Comparison of ENCODE assay signal across 1 cellular context in the genomic region with DNA sequence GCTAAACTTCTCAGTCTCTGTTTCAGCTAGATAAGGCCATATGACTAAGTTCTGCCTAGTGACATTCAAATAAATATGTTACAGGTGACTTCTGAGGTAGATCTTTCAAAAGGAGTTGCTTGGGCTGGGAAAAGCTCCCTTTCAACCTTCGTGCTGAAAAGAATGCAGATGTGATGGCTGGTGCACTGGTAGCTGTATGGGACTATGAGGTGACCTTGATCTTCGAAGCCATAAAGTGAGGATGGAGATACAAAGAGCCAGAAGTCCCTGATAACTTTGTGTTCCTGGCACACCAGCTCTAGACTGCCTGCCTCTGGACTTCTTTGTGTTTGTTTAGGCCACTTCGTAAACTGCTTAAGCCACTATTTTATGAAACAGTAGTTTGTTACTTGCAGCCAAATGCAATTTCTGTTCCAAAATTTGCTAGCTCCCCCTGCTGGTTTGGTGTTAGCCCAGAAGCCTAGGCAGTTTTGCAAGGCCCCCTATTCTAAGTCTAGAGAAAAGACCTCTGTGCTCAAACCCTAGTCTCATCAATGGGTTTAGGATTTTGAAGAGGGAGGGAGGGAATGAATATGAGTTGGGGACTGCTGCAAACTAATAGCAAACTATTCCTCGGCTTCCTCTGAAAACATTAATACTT.
TF ChIP-seq lines count a peak whose summit lies in the region.

No MANE protein-coding gene starts in this region.

TF ChIP-seq in HCT116, 20 proteins besides CTCF, POLR2A, EP300 and RAD21 (continued from another document):
- TF ChIP-seq, protein P1, sequence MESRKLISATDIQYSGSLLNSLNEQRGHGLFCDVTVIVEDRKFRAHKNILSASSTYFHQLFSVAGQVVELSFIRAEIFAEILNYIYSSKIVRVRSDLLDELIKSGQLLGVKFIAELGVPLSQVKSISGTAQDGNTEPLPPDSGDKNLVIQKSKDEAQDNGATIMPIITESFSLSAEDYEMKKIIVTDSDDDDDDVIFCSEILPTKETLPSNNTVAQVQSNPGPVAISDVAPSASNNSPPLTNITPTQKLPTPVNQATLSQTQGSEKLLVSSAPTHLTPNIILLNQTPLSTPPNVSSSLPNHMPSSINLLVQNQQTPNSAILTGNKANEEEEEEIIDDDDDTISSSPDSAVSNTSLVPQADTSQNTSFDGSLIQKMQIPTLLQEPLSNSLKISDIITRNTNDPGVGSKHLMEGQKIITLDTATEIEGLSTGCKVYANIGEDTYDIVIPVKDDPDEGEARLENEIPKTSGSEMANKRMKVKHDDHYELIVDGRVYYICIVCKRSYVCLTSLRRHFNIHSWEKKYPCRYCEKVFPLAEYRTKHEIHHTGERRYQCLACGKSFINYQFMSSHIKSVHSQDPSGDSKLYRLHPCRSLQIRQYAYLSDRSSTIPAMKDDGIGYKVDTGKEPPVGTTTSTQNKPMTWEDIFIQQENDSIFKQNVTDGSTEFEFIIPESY (IDR thresholded peaks at IDR 0.05; ENCODE audit: extremely low read depth, insufficient replicate concordance, low read length), result no peak
- TF ChIP-seq, protein P2, sequence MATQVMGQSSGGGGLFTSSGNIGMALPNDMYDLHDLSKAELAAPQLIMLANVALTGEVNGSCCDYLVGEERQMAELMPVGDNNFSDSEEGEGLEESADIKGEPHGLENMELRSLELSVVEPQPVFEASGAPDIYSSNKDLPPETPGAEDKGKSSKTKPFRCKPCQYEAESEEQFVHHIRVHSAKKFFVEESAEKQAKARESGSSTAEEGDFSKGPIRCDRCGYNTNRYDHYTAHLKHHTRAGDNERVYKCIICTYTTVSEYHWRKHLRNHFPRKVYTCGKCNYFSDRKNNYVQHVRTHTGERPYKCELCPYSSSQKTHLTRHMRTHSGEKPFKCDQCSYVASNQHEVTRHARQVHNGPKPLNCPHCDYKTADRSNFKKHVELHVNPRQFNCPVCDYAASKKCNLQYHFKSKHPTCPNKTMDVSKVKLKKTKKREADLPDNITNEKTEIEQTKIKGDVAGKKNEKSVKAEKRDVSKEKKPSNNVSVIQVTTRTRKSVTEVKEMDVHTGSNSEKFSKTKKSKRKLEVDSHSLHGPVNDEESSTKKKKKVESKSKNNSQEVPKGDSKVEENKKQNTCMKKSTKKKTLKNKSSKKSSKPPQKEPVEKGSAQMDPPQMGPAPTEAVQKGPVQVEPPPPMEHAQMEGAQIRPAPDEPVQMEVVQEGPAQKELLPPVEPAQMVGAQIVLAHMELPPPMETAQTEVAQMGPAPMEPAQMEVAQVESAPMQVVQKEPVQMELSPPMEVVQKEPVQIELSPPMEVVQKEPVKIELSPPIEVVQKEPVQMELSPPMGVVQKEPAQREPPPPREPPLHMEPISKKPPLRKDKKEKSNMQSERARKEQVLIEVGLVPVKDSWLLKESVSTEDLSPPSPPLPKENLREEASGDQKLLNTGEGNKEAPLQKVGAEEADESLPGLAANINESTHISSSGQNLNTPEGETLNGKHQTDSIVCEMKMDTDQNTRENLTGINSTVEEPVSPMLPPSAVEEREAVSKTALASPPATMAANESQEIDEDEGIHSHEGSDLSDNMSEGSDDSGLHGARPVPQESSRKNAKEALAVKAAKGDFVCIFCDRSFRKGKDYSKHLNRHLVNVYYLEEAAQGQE (IDR thresholded peaks at IDR 0.05; ENCODE audit: low read depth), result no peak
- TF ChIP-seq YY1 (IDR thresholded peaks at IDR 0.05; ENCODE audit: extremely low read depth, insufficient replicate concordance, low read depth, low read length), result no peak
